Comparison of ENCODE assay signal across 8 cellular contexts in genomic region chr14:99035712-99036593, GRCh38.
DNase-seq lines count a peak whose midpoint lies in the region; ATAC-seq and TF ChIP-seq lines count a peak whose summit lies in the region.

No MANE protein-coding gene starts in this region.

- no peaks in the 10 kb centered on the region for H3K9me2 ChIP-seq in hepatocyte (replicated peaks; ENCODE audit: insufficient read depth)

- TF ChIP-seq CTCF in hepatocyte (IDR thresholded peaks at IDR 0.05; ENCODE audit: poor library complexity) (peak; percentile 19), sigmoid colon (IDR thresholded peaks at IDR 0.05) (no peak)

- CTCF ChIA-PET in activated naive CD4-positive, alpha-beta T cell treated with anti-CD3 and anti-CD28 coated beads, Interleukin-2, amount 10 ng/mL, durations not matched to agents 7 days and 5 days (lab: Charles Lee): no interaction called here

- intact Hi-C loops in sigmoid colon (cut with DNase I): loop anchor here (10.0 kb wide), 1 partner anchor 159 kb away; no protein-coding TSS in a partner anchor

- peak overlapping the region; percentile 50 for H3K27ac ChIP-seq in hepatocyte
- H3K27ac ChIP-seq in sigmoid colon: peak overlapping the region; percentile 44 to 75 (median 57)

- H3K79me2 ChIP-seq in hepatocyte: no peaks in the 10 kb centered on the region

- H4K20me1 ChIP-seq in hepatocyte (ENCODE audit: insufficient read depth, poor library complexity, severe bottlenecking): no peaks in the 10 kb centered on the region

- ATAC-seq in HG03432 (IDR thresholded peaks at IDR 0.05; ENCODE audit: unreplicated experiment): no peak
- ATAC-seq in HG03520 (IDR thresholded peaks at IDR 0.05; ENCODE audit: unreplicated experiment): no peak

- H2AFZ ChIP-seq in hepatocyte: peak overlapping the region; percentile 60

- H3K4me2 ChIP-seq in hepatocyte: peak overlapping the region; percentile 36

- no peak overlapping the region for H3K4me3 ChIP-seq in hepatocyte
- peak overlapping the region in 3 of 4 donors; percentile 18 to 31 (median 28) for H3K4me3 ChIP-seq in sigmoid colon

- DNase-seq in GM04504 (ENCODE audit: low read depth) (peak; percentile 94), amniotic stem cell (lab: John Stamatoyannopoulos, UW) (peak; percentile 70), hepatocyte (ENCODE audit: low spot score) (peak; percentile 88), sigmoid colon (peak; percentile 94), pons (ENCODE audit: low spot score) (no peak)
- no peak for DNase-seq in activated naive CD4-positive, alpha-beta T cell treated with anti-CD3 and anti-CD28 coated beads, Interleukin-2, amount 10 ng/mL, durations not matched to agents 7 days and 5 days

- peaks cover 6% of the 10 kb centered on the region for H3K9me3 Mint-ChIP-seq in activated naive CD4-positive, alpha-beta T cell treated with anti-CD3 and anti-CD28 coated beads, Interleukin-2, amount 10 ng/mL, durations not matched to agents 7 days and 5 days

- H3K27me3 Mint-ChIP-seq in activated naive CD4-positive, alpha-beta T cell treated with anti-CD3 and anti-CD28 coated beads, Interleukin-2, amount 10 ng/mL, durations not matched to agents 7 days and 5 days: peaks cover 6% of the 10 kb centered on the region

- H3K9me3 ChIP-seq in hepatocyte (ENCODE audit: low read depth) (no peaks in the 10 kb centered on the region), sigmoid colon (no peaks in the 10 kb centered on the region)

- no peaks in the 10 kb centered on the region for H3K4me1 Mint-ChIP-seq in activated naive CD4-positive, alpha-beta T cell treated with anti-CD3 and anti-CD28 coated beads, Interleukin-2, amount 10 ng/mL, durations not matched to agents 7 days and 5 days

- H3K4me3 Mint-ChIP-seq in activated naive CD4-positive, alpha-beta T cell treated with anti-CD3 and anti-CD28 coated beads, Interleukin-2, amount 10 ng/mL, durations not matched to agents 7 days and 5 days: no peak overlapping the region

- no peaks in the 10 kb centered on the region for H3K27me3 ChIP-seq in hepatocyte
- H3K27me3 ChIP-seq in sigmoid colon: no peaks in the 10 kb centered on the region

- WGBS in hepatocyte (ENCODE audit: low lambda C conversion rate, missing lambda C conversion rate): 38% methylated on average over 29 of the region's 29 CpGs
- WGBS in sigmoid colon, 2 donors: 36 to 50% methylated on average over 29 of the region's 29 CpGs

- no peaks in the 10 kb centered on the region for H3K36me3 Mint-ChIP-seq in activated naive CD4-positive, alpha-beta T cell treated with anti-CD3 and anti-CD28 coated beads, Interleukin-2, amount 10 ng/mL, durations not matched to agents 7 days and 5 days

- H3K27ac Mint-ChIP-seq in activated naive CD4-positive, alpha-beta T cell treated with anti-CD3 and anti-CD28 coated beads, Interleukin-2, amount 10 ng/mL, durations not matched to agents 7 days and 5 days: no peak overlapping the region

- TF ChIP-seq EP300 in sigmoid colon (IDR thresholded peaks at IDR 0.05): no peak

- H3K4me1 ChIP-seq in hepatocyte (ENCODE audit: insufficient read depth) (peaks cover 11% of the 10 kb centered on the region), sigmoid colon (peaks cover 0 to 18% (median 14%) of the 10 kb centered on the region in 4 donors)

- TF ChIP-seq POLR2A in sigmoid colon (IDR thresholded peaks at IDR 0.05): no peak

- H3K36me3 ChIP-seq in hepatocyte (replicated peaks; ENCODE audit: insufficient read depth, low read depth) (no peaks in the 10 kb centered on the region), sigmoid colon (no peaks in the 10 kb centered on the region)

Comparison
In these comparisons a context has a peak if more than half of its experiments do, and no peak if none do; other contexts are left out.
1. DNase-seq: peak in GM04504 (single experiment), amniotic stem cell (single experiment), hepatocyte (single experiment) and sigmoid colon (single experiment); none in activated naive CD4-positive, alpha-beta T cell treated with anti-CD3 and anti-CD28 coated beads, Interleukin-2, amount 10 ng/mL, durations not matched to agents 7 days and 5 days (single experiment) and pons (single experiment).